28 cellular contexts compared by ENCODE assay signal in the genomic region with DNA sequence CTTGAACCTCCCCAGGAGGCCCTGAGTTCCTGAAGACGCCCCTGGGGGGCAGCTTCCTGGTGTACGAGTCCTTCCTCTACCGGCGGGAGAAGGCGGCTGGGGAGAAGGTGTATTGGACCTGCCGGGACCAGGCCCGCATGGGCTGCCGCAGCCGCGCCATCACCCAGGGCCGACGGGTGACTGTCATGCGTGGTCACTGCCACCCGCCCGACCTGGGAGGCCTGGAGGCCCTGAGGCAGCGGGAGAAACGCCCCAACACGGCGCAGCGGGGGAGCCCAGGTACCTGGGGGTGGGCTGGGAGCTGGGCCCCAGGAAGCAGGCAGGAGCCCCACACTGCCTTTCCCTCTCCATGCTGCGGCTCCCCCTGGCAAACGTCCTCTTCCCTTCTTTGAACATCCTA. TPM values are rescaled to one million over a fixed set of nuclear protein-coding genes. Genes with fewer than 3 reads are reported as not detected.
"Had no signal": no experiment of that assay in that cellular context is flagged by ENCODE, and none has a peak within 500 bp of the region (broad histone marks: within the 10 kb centered on the region; RNA-seq: fewer than 3 reads in every experiment).

No MANE protein-coding gene starts in this region.

- H3K9me3 ChIP-seq: esophagus squamous epithelium, gastrocnemius medialis, heart right ventricle, left lung, lower lobe of right lung, mucosa of descending colon had no signal

- H3K4me3 Mint-ChIP-seq: dendritic cell treated with granulocyte-macrophage colony-stimulating factor and Interleukin-4, amounts not matched to agents 40 ng/mL and 50 ng/mL, for 4 days; effector memory CD8-positive, alpha-beta T cell; endodermal cell; mesothelial cell of epicardium; naive B cell had no signal

- ATAC-seq: effector memory CD8-positive, alpha-beta T cell; esophagus mucosa; gastrocnemius medialis; left cardiac atrium; left lung; left ventricle myocardium superior; lower lobe of right lung; mucosa of descending colon had no signal

- H3K4me1 Mint-ChIP-seq: mesothelial cell of epicardium had no signal

- H3K27me3 Mint-ChIP-seq: dendritic cell treated with granulocyte-macrophage colony-stimulating factor and Interleukin-4, amounts not matched to agents 40 ng/mL and 50 ng/mL, for 4 days; effector memory CD8-positive, alpha-beta T cell; naive B cell had no signal

- DNase-seq: cortex of kidney; effector CD8-positive, alpha-beta T cell; effector memory CD8-positive, alpha-beta T cell; endodermal cell; erythroblast; esophagus squamous epithelium; foreskin fibroblast; foreskin melanocyte; gastrocnemius medialis; glutamatergic neuron; head of caudate nucleus; heart right ventricle; hippocampal formation; left cardiac atrium; left lung; left ventricle myocardium superior; lower lobe of right lung; mesenchymal stem cell; mucosa of descending colon; naive B cell had no signal

- H3K9me3 Mint-ChIP-seq: dendritic cell treated with granulocyte-macrophage colony-stimulating factor and Interleukin-4, amounts not matched to agents 40 ng/mL and 50 ng/mL, for 4 days; effector memory CD8-positive, alpha-beta T cell; endodermal cell; mesothelial cell of epicardium; naive B cell had no signal

- H3K27ac ChIP-seq: epithelial cell of prostate, esophagus squamous epithelium, gastrocnemius medialis, heart right ventricle, left lung, lower lobe of right lung had no signal

- H3K27ac Mint-ChIP-seq: dendritic cell treated with granulocyte-macrophage colony-stimulating factor and Interleukin-4, amounts not matched to agents 40 ng/mL and 50 ng/mL, for 4 days; endodermal cell; mesothelial cell of epicardium had no signal

- H3K4me1 ChIP-seq: esophagus squamous epithelium, gastrocnemius medialis, heart right ventricle, left lung, lower lobe of right lung had no signal

- H3K27me3 ChIP-seq: esophagus squamous epithelium, gastrocnemius medialis, heart right ventricle, left lung had no signal

- H3K4me3 ChIP-seq: esophagus squamous epithelium, gastrocnemius medialis, heart right ventricle, left lung, lower lobe of right lung, mucosa of descending colon had no signal

RNA-seq across cellular contexts. Expression of gene KREMEN2, which starts 30.4 kb away (rescaled TPM):
- total RNA-seq: dermis microvascular lymphatic vessel endothelial cell, gastrocnemius medialis, glomerular endothelial cell, heart right ventricle, left cardiac atrium, left lung, left ventricle myocardium superior, lower lobe of right lung, lung microvascular endothelial cell, mesenteric fat pad had no signal
